22 cellular contexts compared by ENCODE assay signal in the genomic region with DNA sequence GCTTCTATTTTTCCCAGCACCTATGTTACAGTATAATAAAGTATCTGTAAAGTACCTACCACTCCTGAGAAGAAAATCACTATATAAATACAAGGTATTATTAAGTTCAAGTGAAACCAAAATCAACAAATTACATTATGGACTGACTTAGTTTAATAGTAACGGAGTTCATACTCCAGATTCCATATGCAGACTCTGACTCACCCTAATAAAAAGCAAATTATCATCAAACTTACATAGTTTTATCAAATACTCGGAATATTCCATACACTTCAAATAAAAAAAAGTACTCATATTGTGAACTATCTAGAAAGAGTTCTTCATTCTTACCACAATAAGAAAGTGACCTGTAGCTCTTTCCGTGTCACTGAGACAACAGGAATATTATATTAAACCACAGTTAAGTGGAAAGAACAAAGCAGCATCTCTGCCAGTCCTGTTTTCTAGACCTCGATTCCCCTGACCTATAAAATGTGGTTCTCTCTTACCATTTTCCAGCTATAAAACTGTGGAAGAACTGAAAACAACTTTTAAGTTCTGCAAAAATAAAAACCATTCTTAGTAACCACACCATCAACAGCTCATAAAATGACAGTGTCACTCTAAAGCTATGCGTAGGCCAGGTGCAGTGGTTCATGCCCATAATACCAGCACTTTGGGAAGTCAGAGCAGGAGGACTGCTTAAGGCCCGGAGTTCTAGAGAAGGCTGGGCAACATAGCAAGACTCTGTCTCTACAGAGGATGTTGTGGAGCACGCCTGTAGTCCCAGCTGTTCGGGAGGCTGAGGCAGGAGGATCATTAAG. TPM values are rescaled to one million over a fixed set of nuclear protein-coding genes. Genes with fewer than 3 reads are reported as not detected.
DNase-seq lines count a peak whose midpoint lies in the region; ATAC-seq and TF ChIP-seq lines count a peak whose summit lies in the region.
"Had no signal": no experiment of that assay in that cellular context is flagged by ENCODE, and none has a peak within 500 bp of the region (broad histone marks: within the 10 kb centered on the region; RNA-seq: fewer than 3 reads in every experiment).

No MANE protein-coding gene starts in this region.

- no peaks in the 10 kb centered on the region for H3K27me3 ChIP-seq in PC-3 (ENCODE audit: low read length)
- H3K27me3 ChIP-seq: left lung, MG63, SJCRH30 had no signal

- peaks cover 48% of the 10 kb centered on the region for H3K4me1 ChIP-seq in PC-3 (ENCODE audit: insufficient read depth, low read length)

- H3K4me2 ChIP-seq in PC-3 (ENCODE audit: low read length) = peak overlapping the region; percentile 71
- H3K4me2 ChIP-seq: PC-9 had no signal

- TF ChIP-seq POLR2A in erythroblast (IDR thresholded peaks at IDR 0.05; ENCODE audit: low read length) = no peak

- intact Hi-C loops in PC-3 (cut with micrococcal nuclease) (loop anchor here (5.0 kb wide), 1 partner anchor 38 kb away; no protein-coding TSS in a partner anchor), sciatic nerve (cut with DNase I) (no loop called here)

- H3K4me1 Mint-ChIP-seq in activated T-cell treated with anti-CD3 and anti-CD28 coated beads, Interleukin-2, amount 50 U/mL, for 72 hours (ENCODE audit: low read depth) = peaks cover 78% of the 10 kb centered on the region
- H3K4me1 Mint-ChIP-seq in activated T-cell treated with anti-CD3 and anti-CD28 coated beads, Interleukin-2, amount 50 U/mL, for 4 hours (ENCODE audit: low read depth) = peaks cover 84% of the 10 kb centered on the region
- peaks cover 88% of the 10 kb centered on the region for H3K4me1 Mint-ChIP-seq in stimulated activated naive CD8-positive, alpha-beta T cell treated with anti-CD3 and anti-CD28 coated beads, Interleukin-15, amount 100 ng/mL, for 72 hours

- H2AFZ ChIP-seq in PC-3 (ENCODE audit: low read length) = no peak overlapping the region
- H2AFZ ChIP-seq: PC-9 had no signal

- peaks cover 27% of the 10 kb centered on the region; the same call in 1 of the 2 replicates for H4K20me1 ChIP-seq in PC-3 (ENCODE audit: low read length)

- peaks cover 13 to 24% of the 10 kb centered on the region in 2 donors for H3K36me3 Mint-ChIP-seq in activated T-cell treated with anti-CD3 and anti-CD28 coated beads, Interleukin-2, amount 50 U/mL, for 72 hours (ENCODE audit: insufficient read depth in 2 of 2)
- peaks cover 13% of the 10 kb centered on the region for H3K36me3 Mint-ChIP-seq in activated T-cell treated with anti-CD3 and anti-CD28 coated beads, Interleukin-2, amount 50 U/mL, for 4 hours (ENCODE audit: insufficient read depth)

- H3K9me3 Mint-ChIP-seq in activated T-cell treated with anti-CD3 and anti-CD28 coated beads, Interleukin-2, amount 50 U/mL, for 72 hours = peaks cover 5 to 7% of the 10 kb centered on the region in 2 donors
- peaks cover 7% of the 10 kb centered on the region for H3K9me3 Mint-ChIP-seq in activated T-cell treated with anti-CD3 and anti-CD28 coated beads, Interleukin-2, amount 50 U/mL, for 4 hours
- H3K9me3 Mint-ChIP-seq in stimulated activated naive CD8-positive, alpha-beta T cell treated with anti-CD3 and anti-CD28 coated beads, Interleukin-15, amount 100 ng/mL, for 72 hours = peaks cover 6 to 8% of the 10 kb centered on the region in 2 donors

- H3K27ac Mint-ChIP-seq in activated T-cell treated with anti-CD3 and anti-CD28 coated beads, Interleukin-2, amount 50 U/mL, for 72 hours = peak overlapping the region; percentile 45
- H3K27ac Mint-ChIP-seq in stimulated activated naive CD8-positive, alpha-beta T cell treated with anti-CD3 and anti-CD28 coated beads, Interleukin-15, amount 100 ng/mL, for 72 hours = peak overlapping the region; percentile 14 to 59
- H3K27ac Mint-ChIP-seq: CD4-positive, alpha-beta T cell had no signal

- peaks cover 25% of the 10 kb centered on the region for H3K36me3 ChIP-seq in PC-3 (ENCODE audit: low read depth, low read length)
- H3K36me3 ChIP-seq: left lung, SJCRH30 had no signal

- no peak overlapping the region for H3K9ac ChIP-seq in PC-3 (ENCODE audit: low read length)

- H3K9me3 ChIP-seq in PC-3 (ENCODE audit: low read length) = no peaks in the 10 kb centered on the region
- H3K9me3 ChIP-seq: SJCRH30 had no signal

- H3K79me2 ChIP-seq in PC-3 (ENCODE audit: low read length) = peaks cover 97% of the 10 kb centered on the region

- H3K27me3 Mint-ChIP-seq in activated T-cell treated with anti-CD3 and anti-CD28 coated beads, Interleukin-2, amount 50 U/mL, for 72 hours (ENCODE audit: low read depth) = no peaks in the 10 kb centered on the region
- no peaks in the 10 kb centered on the region for H3K27me3 Mint-ChIP-seq in activated T-cell treated with anti-CD3 and anti-CD28 coated beads, Interleukin-2, amount 50 U/mL, for 4 hours (ENCODE audit: low read depth)
- H3K27me3 Mint-ChIP-seq in stimulated activated naive CD8-positive, alpha-beta T cell treated with anti-CD3 and anti-CD28 coated beads, Interleukin-15, amount 100 ng/mL, for 72 hours = no peaks in the 10 kb centered on the region
- H3K27me3 Mint-ChIP-seq: CD4-positive, alpha-beta T cell had no signal

- H3K4me3 Mint-ChIP-seq in activated T-cell treated with anti-CD3 and anti-CD28 coated beads, Interleukin-2, amount 50 U/mL, for 72 hours = peak overlapping the region; percentile 46 to 88
- H3K4me3 Mint-ChIP-seq in activated T-cell treated with anti-CD3 and anti-CD28 coated beads, Interleukin-2, amount 50 U/mL, for 4 hours = no peak overlapping the region
- H3K4me3 Mint-ChIP-seq in stimulated activated naive CD8-positive, alpha-beta T cell treated with anti-CD3 and anti-CD28 coated beads, Interleukin-15, amount 100 ng/mL, for 72 hours = peak overlapping the region; percentile 42 to 64
- H3K4me3 Mint-ChIP-seq: activated naive CD4-positive, alpha-beta T cell treated with anti-CD3 and anti-CD28 coated beads for 36 hours; CD4-positive, alpha-beta T cell had no signal

- POLR2A ChIA-PET in PC-3 (lab: Charles Lee; ENCODE audit: unreplicated experiment) = no interaction called here

- peak overlapping the region; percentile 65 for H3K27ac ChIP-seq in PC-3 (ENCODE audit: low read length)
- H3K27ac ChIP-seq: PC-9 had no signal

- CTCF ChIA-PET in PC-3 (lab: Charles Lee) = no interaction called here

- BruUV-seq in PC-3 (replicated peaks; lab: Mats Ljungman, UMichigan) = no TSS peak

- DNase-seq in activated T-cell treated with anti-CD3 and anti-CD28 coated beads, Interleukin-2, amount 50 U/mL, for 72 hours = no peak
- DNase-seq in activated T-cell treated with anti-CD3 and anti-CD28 coated beads, Interleukin-2, amount 50 U/mL, for 4 hours = no peak
- peak; percentile 69 for DNase-seq in PC-3
- DNase-seq in fibroblast of villous mesenchyme (ENCODE audit: low read depth) = peak; percentile 64
- DNase-seq in stimulated activated naive CD8-positive, alpha-beta T cell treated with anti-CD3 and anti-CD28 coated beads, Interleukin-15, amount 100 ng/mL, for 72 hours = no peak
- DNase-seq in erythroblast (lab: John Stamatoyannopoulos, UW) = no peak
- DNase-seq in sciatic nerve (ENCODE audit: low spot score) = no peak
- DNase-seq: activated CD8-positive, alpha-beta memory T cell treated with anti-CD3 and anti-CD28 coated beads, Interleukin-2, amount 50 U/mL, for 4 hours; activated naive CD4-positive, alpha-beta T cell treated with anti-CD3 and anti-CD28 coated beads for 36 hours; CD4-positive, alpha-beta T cell; HCEC 1CT; head of caudate nucleus; left lung; MG63; NCI-H146; NCI-H774; PC-9; SJCRH30; stimulated activated naive CD4-positive, alpha-beta T cell treated with Interleukin-2 at 50 U/mL for 16 hours had no signal

- H3F3A ChIP-seq in PC-3 (ENCODE audit: low read length, unreplicated experiment) = peaks cover 18% of the 10 kb centered on the region

- peak overlapping the region; percentile 20; the same call in 1 of the 2 replicates for H3K4me3 ChIP-seq in PC-3 (ENCODE audit: low read length)
- no peak overlapping the region for H3K4me3 ChIP-seq in fibroblast of villous mesenchyme (ENCODE audit: low read depth, low read length)
- H3K4me3 ChIP-seq: left lung, MG63, PC-9, SJCRH30 had no signal

- no peaks in the 10 kb centered on the region for H3K9me2 ChIP-seq in PC-3 (replicated peaks; ENCODE audit: low read length)

- ATAC-seq in activated T-cell treated with anti-CD3 and anti-CD28 coated beads, Interleukin-2, amount 50 U/mL, for 72 hours (replicated peaks in 1 of 2) = no peak
- ATAC-seq in activated T-cell treated with anti-CD3 and anti-CD28 coated beads, Interleukin-2, amount 50 U/mL, for 4 hours = no peak
- ATAC-seq in PC-3 = peak; percentile 74
- no peak for ATAC-seq in stimulated activated naive CD8-positive, alpha-beta T cell treated with anti-CD3 and anti-CD28 coated beads, Interleukin-15, amount 100 ng/mL, for 72 hours
- ATAC-seq in GM21576 (IDR thresholded peaks at IDR 0.05; ENCODE audit: unreplicated experiment) = no peak
- ATAC-seq in sciatic nerve = no peak
- ATAC-seq: activated CD4-positive, CD25-positive, alpha-beta regulatory T cell treated with anti-CD3 and anti-CD28 coated beads, Interleukin-2, amount 50 U/mL, for 24 hours; HepG2; left lung had no signal

- TF ChIP-seq CTCF in PC-3 (conservative IDR thresholded peaks at IDR 0.05; ENCODE audit: low read depth, low read length) (no peak), fibroblast of villous mesenchyme (IDR thresholded peaks at IDR 0.05; ENCODE audit: insufficient read depth, low read depth, low read length) (no peak)

RNA-seq across cellular contexts. Expression of a gene that starts 42.6 kb away (rescaled TPM):
- total RNA-seq in activated T-cell treated with anti-CD3 and anti-CD28 coated beads, Interleukin-2, amount 50 U/mL, for 72 hours = 10 to 100 TPM; 39.6 to 57.3 TPM
- total RNA-seq in activated T-cell treated with anti-CD3 and anti-CD28 coated beads, Interleukin-2, amount 50 U/mL, for 4 hours = 10 to 100 TPM; 48.0 to 60.7 (median 51.1) TPM
- total RNA-seq in PC-3 (2014; rRNA removed) (24.2 and 28.7 TPM in 2 replicates), fibroblast of villous mesenchyme (13.9 and 19.0 TPM in 2 replicates), sciatic nerve (32.7 TPM)

Comparison
In these comparisons a context has a peak if more than half of its experiments do, and no peak if none do; other contexts are left out.
1. DNase-seq: peak in PC-3 (single experiment) and fibroblast of villous mesenchyme (single experiment); none in activated T-cell treated with anti-CD3 and anti-CD28 coated beads, Interleukin-2, amount 50 U/mL, for 72 hours (0 of 2), activated T-cell treated with anti-CD3 and anti-CD28 coated beads, Interleukin-2, amount 50 U/mL, for 4 hours (single experiment), stimulated activated naive CD8-positive, alpha-beta T cell treated with anti-CD3 and anti-CD28 coated beads, Interleukin-15, amount 100 ng/mL, for 72 hours (0 of 2), erythroblast (0 of 2) and sciatic nerve (single experiment).